In the genomic region with DNA sequence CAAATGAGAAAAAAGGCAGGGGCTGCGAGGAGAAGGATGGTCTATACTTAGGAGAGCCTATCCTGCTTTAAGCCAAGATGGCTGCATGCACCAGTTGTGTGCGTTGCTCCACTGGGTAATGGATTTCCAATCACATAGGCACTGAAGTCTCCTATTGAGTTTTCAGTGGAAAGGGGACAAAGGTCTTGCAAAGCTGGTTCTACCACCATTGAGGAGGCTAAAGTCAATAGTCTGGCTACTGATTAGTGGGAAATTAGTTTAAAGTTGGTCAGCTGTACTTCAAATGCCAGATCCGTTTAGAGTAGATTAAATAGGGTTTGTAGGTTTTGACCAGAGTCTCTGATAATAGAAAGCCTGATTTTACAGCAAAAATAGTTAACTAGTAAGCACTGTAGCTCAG, we compare ENCODE assay signal across 20 cellular contexts.
"Had no signal": no experiment of that assay in that cellular context is flagged by ENCODE, and none has a peak within 500 bp of the region (broad histone marks: within the 10 kb centered on the region; RNA-seq: fewer than 3 reads in every experiment).

No MANE protein-coding gene starts in this region.

- H3K27me3 ChIP-seq: adrenal gland, esophagus muscularis mucosa, ovary, uterus had no signal

- FAIRE-seq: kidney had no signal

- H3K4me3 ChIP-seq: adrenal gland, esophagus muscularis mucosa, ovary, thoracic aorta, uterus had no signal

- H3K9me3 ChIP-seq: adrenal gland, esophagus muscularis mucosa, ovary, thoracic aorta, uterus had no signal

- H3K36me3 ChIP-seq: ovary, uterus had no signal

- DNase-seq: activated CD4-positive, alpha-beta memory T cell treated with anti-CD3 and anti-CD28 coated beads for 36 hours; activated CD4-positive, alpha-beta T cell treated with anti-CD3 and anti-CD28 coated beads for 36 hours; activated CD8-positive, alpha-beta memory T cell treated with anti-CD3 and anti-CD28 coated beads, Interleukin-2, amount 10 ng/mL, durations not matched to agents 7 days and 5 days; activated effector memory CD4-positive, alpha-beta T cell treated with Interleukin-2 at 50 U/mL for 16 hours; activated T-cell treated with anti-CD3 and anti-CD28 coated beads, Interleukin-2, amount 50 U/mL, for 24 hours; adrenal gland; cortex of kidney; effector CD4-positive, alpha-beta T cell; hippocampal formation; kidney; midbrain; naive B cell; ovary; stimulated activated CD4-positive, alpha-beta T cell treated with anti-CD3 and anti-CD28 coated beads, Interleukin-12 subunit alpha, Interleukin-12 subunit beta, amount 100 ng/mL, for 4 hours; stimulated activated CD4-positive, alpha-beta T cell treated with anti-CD3 and anti-CD28 coated beads, Interleukin-2, amount 100 ng/mL, for 24 hours; T-helper 1 cell; uterus; WERI-Rb-1 had no signal

- H3K27ac ChIP-seq: adrenal gland, ovary, thoracic aorta, uterus, WERI-Rb-1 had no signal

- H3K4me1 ChIP-seq: adrenal gland, uterus had no signal

- ATAC-seq: activated CD4-positive, alpha-beta T cell treated with anti-CD3 and anti-CD28 coated beads for 36 hours; activated CD8-positive, alpha-beta memory T cell treated with anti-CD3 and anti-CD28 coated beads, Interleukin-2, amount 10 ng/mL, durations not matched to agents 7 days and 5 days had no signal
